9 cellular contexts compared by ENCODE assay signal in the genomic region with DNA sequence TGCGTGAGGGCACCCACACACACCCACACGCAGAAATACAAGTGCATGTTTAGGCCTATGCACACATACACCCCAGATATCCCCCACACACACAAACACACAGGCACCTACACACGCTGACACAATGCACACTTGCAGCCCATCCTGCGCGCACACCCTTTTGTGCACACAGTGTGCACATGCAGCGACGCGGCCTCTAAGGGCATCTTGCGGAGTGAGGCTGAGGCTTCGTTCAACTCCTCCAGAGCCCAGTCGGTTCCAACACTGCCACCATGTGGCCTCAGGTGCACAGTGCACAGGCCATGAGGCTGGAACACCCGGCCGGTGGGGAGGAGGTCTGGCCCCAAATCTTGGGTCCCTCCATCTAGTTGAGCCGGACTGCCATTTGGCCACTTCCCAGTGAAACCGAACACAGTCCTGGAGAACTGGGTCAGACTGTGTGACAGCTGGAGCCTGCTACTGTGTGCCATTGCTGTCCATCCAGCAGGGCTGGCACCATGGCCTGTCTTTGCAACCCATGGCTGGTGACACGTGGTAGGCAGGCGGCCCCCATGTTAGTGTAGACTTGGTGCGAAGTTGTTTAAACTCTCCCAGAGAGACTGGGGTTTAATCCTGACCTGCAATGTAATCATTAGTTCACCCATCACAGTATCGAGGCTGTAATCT.
DNase-seq lines count a peak whose midpoint lies in the region; TF ChIP-seq lines count a peak whose summit lies in the region.
"Had no signal": no experiment of that assay in that cellular context is flagged by ENCODE, and none has a peak within 500 bp of the region (broad histone marks: within the 10 kb centered on the region; RNA-seq: fewer than 3 reads in every experiment).

No MANE protein-coding gene starts in this region.

- peak overlapping the region; percentile 53 for H3K18ac ChIP-seq in neuronal stem cell (ENCODE audit: low read length)

- TF ChIP-seq CTCF in fibroblast of the aortic adventitia (IDR thresholded peaks at IDR 0.05; ENCODE audit: insufficient read depth, low read length): peak; percentile 98
- TF ChIP-seq CTCF in stomach (IDR thresholded peaks at IDR 0.05): peak in 5 of 7 experiments; percentile 81 to 97 (median 88)

- H2BK120ac ChIP-seq in neuronal stem cell (ENCODE audit: low read depth, low read length): no peak overlapping the region

- no peak for TF ChIP-seq POLR2A in stomach (IDR thresholded peaks at IDR 0.05)

- no peak overlapping the region for H4K91ac ChIP-seq in neuronal stem cell (ENCODE audit: low read depth, low read length, poor library complexity)

- WGBS in neuronal stem cell (ENCODE audit: extremely low coverage in 2 of 2, insufficient read length in 2 of 2, insufficient replicate concordance in 1 of 2), 2 donors: no CpG with 5 or more reads among the region's 19 CpGs
- WGBS in stomach, 5 donors: 26 to 30% (median 27%) methylated on average over 16 to 19 of the region's 19 CpGs

- DNase-seq in NCI-H446 (lab: John Stamatoyannopoulos, UW): peak; percentile 21 to 70
- DNase-seq in NCI-H446 treated with DMSO at 0.1 percent for 48 hours (lab: John Stamatoyannopoulos, UW): no peak
- peak; percentile 37 for DNase-seq in HT1080 (ENCODE audit: low read depth)
- peak; percentile 56 for DNase-seq in OCI-M1 (lab: John Stamatoyannopoulos, UW)
- DNase-seq in activated T-cell treated with anti-CD3 and anti-CD28 coated beads, Interleukin-2, amount 50 U/mL, for 48 hours: peak; percentile 80 to 83
- DNase-seq in fibroblast of the aortic adventitia (ENCODE audit: low read depth): peak; percentile 73
- peak; percentile 66 for DNase-seq in neuronal stem cell (ENCODE audit: low spot score)
- peak; percentile 72 for DNase-seq in stomach

- H3K14ac ChIP-seq in neuronal stem cell (ENCODE audit: low read length): peak overlapping the region; percentile 63

- no peaks in the 10 kb centered on the region for H3K79me1 ChIP-seq in neuronal stem cell (ENCODE audit: low read depth, low read length)

- intact Hi-C loops in stomach (cut with DNase I; ENCODE audit: low total_unique reads): loop anchor here (5.0 kb wide), 1 partner anchor 822 kb away; no protein-coding TSS in a partner anchor

- H2AK5ac ChIP-seq in neuronal stem cell (ENCODE audit: low read depth, low read length): peak overlapping the region; percentile 94

- H3K4me1 ChIP-seq in neuronal stem cell (ENCODE audit: control insufficient read depth in 2 of 2, insufficient read depth in 1 of 2, low read depth in 1 of 2, low read length in 2 of 2): peaks cover 0 to 4% of the 10 kb centered on the region in 2 donors
- H3K4me1 ChIP-seq in stomach: peaks cover 0 to 7% (median 3%) of the 10 kb centered on the region in 4 donors

- no peak overlapping the region for H3K4me2 ChIP-seq in neuronal stem cell (ENCODE audit: insufficient read depth, low read length, poor library complexity, severe bottlenecking)

- H4K8ac ChIP-seq in neuronal stem cell (ENCODE audit: low read depth, low read length): peak overlapping the region; percentile 68

- H3K36me3 ChIP-seq in neuronal stem cell (replicated peaks in 1 of 2; ENCODE audit: control insufficient read depth in 2 of 2, insufficient read depth in 2 of 2, low read length in 2 of 2): no peaks in the 10 kb centered on the region
- H3K36me3 ChIP-seq in stomach: no peaks in the 10 kb centered on the region

- no peak overlapping the region for H2BK5ac ChIP-seq in neuronal stem cell (ENCODE audit: low read length)

- H3K9me3 ChIP-seq in neuronal stem cell (replicated peaks in 1 of 2; ENCODE audit: control insufficient read depth in 2 of 2, insufficient read depth in 1 of 2, low read depth in 1 of 2, low read length in 2 of 2) (no peaks in the 10 kb centered on the region), stomach (no peaks in the 10 kb centered on the region)

- H2BK15ac ChIP-seq in neuronal stem cell (ENCODE audit: low read length): no peak overlapping the region

- H2AFZ ChIP-seq in neuronal stem cell (ENCODE audit: low read length): no peak overlapping the region

- H3K27me3 ChIP-seq in neuronal stem cell (ENCODE audit: control insufficient read depth in 3 of 3, insufficient read depth in 3 of 3, low read depth in 1 of 3, low read length in 3 of 3) (peaks cover 0 to 33% (median 5%) of the 10 kb centered on the region in 3 experiments), stomach (peaks cover 0 to 51% (median 10%) of the 10 kb centered on the region in 3 donors)

- H3K27ac ChIP-seq in neuronal stem cell (replicated peaks; ENCODE audit: low read length) (no peak overlapping the region), stomach (no peak overlapping the region)
- H3K27ac ChIP-seq: skin epidermis had no signal

- H3K4ac ChIP-seq in neuronal stem cell (ENCODE audit: low read length): no peak overlapping the region

- no peak overlapping the region for H2BK12ac ChIP-seq in neuronal stem cell (ENCODE audit: low read length)

- TF ChIP-seq EP300 in stomach (IDR thresholded peaks at IDR 0.05): no peak

- H3K4me3 ChIP-seq in fibroblast of the aortic adventitia (ENCODE audit: low read depth, low read length) (no peak overlapping the region), neuronal stem cell (ENCODE audit: low read length in 2 of 2) (no peak overlapping the region), stomach (no peak overlapping the region)
- H3K4me3 ChIP-seq: skin epidermis had no signal

- no peak overlapping the region for H3K9ac ChIP-seq in neuronal stem cell (ENCODE audit: low read depth, low read length, poor library complexity)

- peak overlapping the region; percentile 15 for H3K23ac ChIP-seq in neuronal stem cell (ENCODE audit: low read depth, low read length, poor library complexity)
